8 cellular contexts compared by ENCODE assay signal in the genomic region with DNA sequence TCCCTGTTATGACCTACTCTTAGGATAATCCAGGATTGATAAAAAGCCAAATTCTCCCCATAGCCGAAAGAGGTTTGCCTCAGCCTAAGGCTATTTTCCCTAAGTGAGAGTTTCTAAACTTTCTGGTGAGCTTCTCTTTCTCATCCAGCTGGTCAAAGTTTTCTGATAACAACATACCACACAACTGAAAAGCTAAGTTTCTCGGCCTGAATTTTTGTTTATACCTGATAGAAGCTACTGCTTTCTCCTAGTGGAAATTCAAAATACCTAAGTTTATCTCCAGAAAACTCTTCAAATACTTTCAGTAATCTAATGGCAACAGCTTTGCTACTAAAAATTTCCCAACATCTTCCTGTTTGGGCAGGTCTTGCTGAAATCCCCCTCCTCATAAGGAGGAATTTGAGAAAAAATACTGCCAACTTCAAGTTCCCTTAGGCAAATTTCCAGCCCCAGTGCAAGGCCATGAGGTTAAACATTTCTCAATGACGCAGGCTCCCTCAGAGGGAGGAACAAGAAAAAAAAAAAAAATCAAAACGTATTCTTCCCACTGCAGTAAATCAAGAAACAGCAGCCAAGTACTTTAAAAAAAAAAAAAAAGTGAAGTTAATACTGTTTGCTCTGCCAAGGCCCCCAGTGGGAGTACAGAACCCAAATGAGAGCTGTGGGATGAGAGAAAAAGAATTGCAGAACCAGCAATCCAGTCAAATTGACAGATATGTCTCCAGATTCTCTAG.
DNase-seq lines count a peak whose midpoint lies in the region; ATAC-seq, FAIRE-seq and TF ChIP-seq lines count a peak whose summit lies in the region.

No MANE protein-coding gene starts in this region.

- POLR2A ChIA-PET in HepG2 (lab: Yijun Ruan, JAX) = interaction anchor here (1.2 to 1.5 kb wide), 3 partner anchors 127 to 142 kb away, joined by 3 to 5 read pairs (median 4); a partner anchor contains a TSS

- DNase-seq in bronchial epithelial cell (ENCODE audit: low read depth) = peak; percentile 79
- DNase-seq in HepG2 (ENCODE audit: low spot score) = no peak
- peak; percentile 60 for DNase-seq in testis
- DNase-seq in activated CD8-positive, alpha-beta memory T cell treated with anti-CD3 and anti-CD28 coated beads for 24 hours = no peak

- CTCF ChIA-PET in HepG2 (lab: Yijun Ruan, JAX; ENCODE audit: low intra/inter-chr PET ratio, low total read pairs) = no interaction called here

- no peak overlapping the region for H2AFZ ChIP-seq in HepG2 (ENCODE audit: low read length)

- no TSS peak for BruUV-seq in HepG2 (replicated peaks; lab: Mats Ljungman, UMichigan)

- in situ Hi-C loops in HepG2 (cut with HindIII; ENCODE audit: extremely low pct_ligation_motif_present, low pct_unique_long_range_greater_than_20kb) = no loop called here

- no peaks in the 10 kb centered on the region for H3K79me2 ChIP-seq in HepG2 (ENCODE audit: insufficient read depth, low read length)

- no peak for FAIRE-seq in bronchial epithelial cell (lab: Jason Lieb, UNC)
- FAIRE-seq in HepG2 (lab: Jason Lieb, UNC) = peak; percentile 36

- no peaks in the 10 kb centered on the region for H4K20me1 ChIP-seq in HepG2 (ENCODE audit: insufficient read depth, low read length)

- TF ChIP-seq RAD21 in HepG2 (CRISPR knock-in tag; IDR thresholded peaks at IDR 0.05) = no peak

- TF ChIP-seq EP300 in HepG2 (IDR thresholded peaks at IDR 0.05; ENCODE audit: low read depth in 2 of 2, low read length in 2 of 2) (no peak), HepG2 (CRISPR knock-in tag; IDR thresholded peaks at IDR 0.05; ENCODE audit: borderline replicate concordance) (no peak)

- H3K9me3 ChIP-seq in HUES48 (ENCODE audit: control insufficient read depth, insufficient read depth, low read length) (no peaks in the 10 kb centered on the region), HepG2 (ENCODE audit: low read length) (no peaks in the 10 kb centered on the region), testis (no peaks in the 10 kb centered on the region)

- TF ChIP-seq POLR2A in HepG2 (IDR thresholded peaks at IDR 0.05; ENCODE audit: insufficient read depth in 1 of 2, low read depth in 2 of 2, low read length in 2 of 2) = no peak
- TF ChIP-seq POLR2A in testis (IDR thresholded peaks at IDR 0.05) = no peak

- H3K4me3 ChIP-seq in HUES48 (ENCODE audit: low read depth, low read length) (no peak overlapping the region), bronchial epithelial cell (ENCODE audit: low read depth, low read length) (no peak overlapping the region), HepG2 (replicated peaks in 1 of 3; ENCODE audit: insufficient read depth in 1 of 3, low read depth in 2 of 3, low read length in 3 of 3) (no peak overlapping the region), testis (no peak overlapping the region)

- H3K36me3 ChIP-seq in HUES48 (ENCODE audit: control insufficient read depth, insufficient read depth, low read length) = no peaks in the 10 kb centered on the region
- no peaks in the 10 kb centered on the region for H3K36me3 ChIP-seq in bronchial epithelial cell (ENCODE audit: control insufficient read depth, insufficient read depth, low read length)
- no peaks in the 10 kb centered on the region for H3K36me3 ChIP-seq in HepG2 (replicated peaks in 1 of 2; ENCODE audit: control insufficient read depth in 1 of 2, insufficient read depth in 2 of 2, low read length in 2 of 2)
- no peaks in the 10 kb centered on the region for H3K36me3 ChIP-seq in testis (ENCODE audit: low read depth, missing control alignments)

- no peak for TF ChIP-seq CTCF in bronchial epithelial cell (IDR thresholded peaks at IDR 0.05; ENCODE audit: insufficient read depth, low read length, severe bottlenecking)
- TF ChIP-seq CTCF in HepG2 (CRISPR knock-in tag; IDR thresholded peaks at IDR 0.05) = no peak
- no peak for TF ChIP-seq CTCF in testis (IDR thresholded peaks at IDR 0.05)

- H3K27ac ChIP-seq in HUES48 (ENCODE audit: low read depth, low read length) = peak overlapping the region; percentile 36
- H3K27ac ChIP-seq in HepG2 (ENCODE audit: extremely low read length, insufficient read depth, low read length) = peak overlapping the region; percentile 16
- H3K27ac ChIP-seq in testis = peak overlapping the region; percentile 66 to 91

- WGBS in HepG2 (ENCODE audit: low lambda C conversion rate) = 50% methylated on average over 4 of the region's 4 CpGs
- WGBS in testis, 2 donors = 21 to 31% methylated on average over 4 of the region's 4 CpGs

- H3K9ac ChIP-seq in HUES48 (ENCODE audit: low read depth, low read length) (no peak overlapping the region), HepG2 (ENCODE audit: insufficient read depth, low read depth, low read length) (no peak overlapping the region)

- ATAC-seq in HepG2 (no peak), HG03432 (IDR thresholded peaks at IDR 0.05; ENCODE audit: unreplicated experiment) (no peak), GM21786 (IDR thresholded peaks at IDR 0.05; ENCODE audit: unreplicated experiment) (no peak), HG03378 (IDR thresholded peaks at IDR 0.05; ENCODE audit: unreplicated experiment) (no peak)

- H3K27me3 ChIP-seq in HUES48 (ENCODE audit: control insufficient read depth, insufficient read depth, low read length) = no peaks in the 10 kb centered on the region
- no peaks in the 10 kb centered on the region for H3K27me3 ChIP-seq in bronchial epithelial cell (ENCODE audit: control insufficient read depth, insufficient read depth, low read length)
- no peaks in the 10 kb centered on the region for H3K27me3 ChIP-seq in HepG2 (ENCODE audit: control insufficient read depth in 1 of 2, insufficient read depth in 2 of 2, low read length in 2 of 2)
- no peaks in the 10 kb centered on the region for H3K27me3 ChIP-seq in testis

- peaks cover 19% of the 10 kb centered on the region for H3K4me1 ChIP-seq in HUES48 (ENCODE audit: control insufficient read depth, insufficient read depth, low read length)
- peaks cover 24% of the 10 kb centered on the region for H3K4me1 ChIP-seq in HepG2 (ENCODE audit: insufficient read depth, low read length)
- H3K4me1 ChIP-seq in testis = peaks cover 36% of the 10 kb centered on the region

- H3K4me2 ChIP-seq in HepG2 (ENCODE audit: low read depth, low read length) = no peak overlapping the region

- intact Hi-C loops in HepG2 (cut with micrococcal nuclease; ENCODE audit: unreplicated experiment) = no loop called here
- intact Hi-C loops in testis (cut with DNase I; ENCODE audit: low total_unique reads) = no loop called here

TF ChIP-seq in HepG2, 621 proteins besides CTCF, POLR2A, EP300 and RAD21:
- no peak for TF ChIP-seq ZNF546 (CRISPR knock-in tag; conservative IDR thresholded peaks at IDR 0.05)
- TF ChIP-seq, protein P1, sequence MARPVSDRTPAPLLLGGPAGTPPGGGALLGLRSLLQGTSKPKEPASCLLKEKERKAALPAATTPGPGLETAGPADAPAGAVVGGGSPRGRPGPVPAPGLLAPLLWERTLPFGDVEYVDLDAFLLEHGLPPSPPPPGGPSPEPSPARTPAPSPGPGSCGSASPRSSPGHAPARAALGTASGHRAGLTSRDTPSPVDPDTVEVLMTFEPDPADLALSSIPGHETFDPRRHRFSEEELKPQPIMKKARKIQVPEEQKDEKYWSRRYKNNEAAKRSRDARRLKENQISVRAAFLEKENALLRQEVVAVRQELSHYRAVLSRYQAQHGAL (CRISPR knock-in tag; IDR thresholded peaks at IDR 0.05; ENCODE audit: not compliant biosample characterization) = no peak

Comparison
In these comparisons a context has a peak if more than half of its experiments do, and no peak if none do; other contexts are left out.
1. H3K27ac ChIP-seq: peak in every context shown above with its lines; median percentile 78 in testis; 36 in HUES48; 16 in HepG2.
2. DNase-seq: peak in bronchial epithelial cell (single experiment) and testis (single experiment); none in HepG2 (single experiment) and activated CD8-positive, alpha-beta memory T cell treated with anti-CD3 and anti-CD28 coated beads for 24 hours (single experiment).